11 cellular contexts compared by ENCODE assay signal in genomic region chr2:239716536-239717318, GRCh38.
DNase-seq lines count a peak whose midpoint lies in the region; ATAC-seq and TF ChIP-seq lines count a peak whose summit lies in the region.
"Had no signal": no experiment of that assay in that cellular context is flagged by ENCODE, and none has a peak within 500 bp of the region (broad histone marks: within the 10 kb centered on the region; RNA-seq: fewer than 3 reads in every experiment).

No MANE protein-coding gene starts in this region.

- H3K9me3 Mint-ChIP-seq in nephron progenitor cell (peaks cover 30% of the 10 kb centered on the region), natural killer cell (peaks cover 0 to 2% of the 10 kb centered on the region in 2 donors)

- H3K4me3 ChIP-seq in right atrium auricular region, result no peak overlapping the region
- H3K4me3 ChIP-seq: GM12878 had no signal

- no peak overlapping the region for H3K4me3 Mint-ChIP-seq in nephron progenitor cell
- no peak overlapping the region for H3K4me3 Mint-ChIP-seq in natural killer cell

- H3K4me1 Mint-ChIP-seq in nephron progenitor cell, result peaks cover 14% of the 10 kb centered on the region
- H3K4me1 Mint-ChIP-seq in natural killer cell, result no peaks in the 10 kb centered on the region

- peak; percentile 57 for DNase-seq in Right ventricle myocardium inferior (ENCODE audit: missing footprints)
- DNase-seq in right atrium auricular region (ENCODE audit: low spot score), result no peak
- DNase-seq in cardiac septum (ENCODE audit: low spot score), result peak; percentile 49
- peak; percentile 38 for DNase-seq in nephron progenitor cell
- DNase-seq in ureter (ENCODE audit: low spot score), result peak; percentile 49
- no peak for DNase-seq in natural killer cell
- DNase-seq: activated naive CD4-positive, alpha-beta T cell; mesendoderm had no signal

- no peak overlapping the region for H3K27ac ChIP-seq in right atrium auricular region

- H3K27ac Mint-ChIP-seq in nephron progenitor cell (peak overlapping the region; percentile 54), natural killer cell (no peak overlapping the region)

- no peak for TF ChIP-seq CTCF in right atrium auricular region (IDR thresholded peaks at IDR 0.05)
- no peak for TF ChIP-seq CTCF in nephron progenitor cell (IDR thresholded peaks at IDR 0.05)
- TF ChIP-seq CTCF in natural killer cell (IDR thresholded peaks at IDR 0.05), result no peak

- H3K27me3 Mint-ChIP-seq in nephron progenitor cell (ENCODE audit: low read depth, poor library complexity) (peaks cover 17% of the 10 kb centered on the region), natural killer cell (ENCODE audit: low read depth in 2 of 2) (peaks cover 2 to 3% of the 10 kb centered on the region in 2 donors)

- H3K36me3 ChIP-seq in right atrium auricular region, result no peaks in the 10 kb centered on the region

- H3K9me3 ChIP-seq in right atrium auricular region, result peaks cover 0 to 19% of the 10 kb centered on the region in 2 donors

- ATAC-seq in Right ventricle myocardium inferior, result peak; percentile 46
- ATAC-seq in GM19455 (IDR thresholded peaks at IDR 0.05; ENCODE audit: unreplicated experiment), result no peak
- no peak for ATAC-seq in natural killer cell
- ATAC-seq in HG03460 (IDR thresholded peaks at IDR 0.05; ENCODE audit: unreplicated experiment), result no peak
- ATAC-seq: GM12878 had no signal

- intact Hi-C loops in Right ventricle myocardium inferior (cut with DNase I), result no loop called here
- intact Hi-C loops in cardiac septum (cut with DNase I), result no loop called here
- intact Hi-C loops in natural killer cell (cut with micrococcal nuclease), result no loop called here

- peaks cover 4% of the 10 kb centered on the region for H3K36me3 Mint-ChIP-seq in nephron progenitor cell (ENCODE audit: low read depth)
- H3K36me3 Mint-ChIP-seq in natural killer cell, result no peaks in the 10 kb centered on the region

- H3K27me3 ChIP-seq in right atrium auricular region, result no peaks in the 10 kb centered on the region

- H3K4me1 ChIP-seq in right atrium auricular region, result no peaks in the 10 kb centered on the region

Comparison
In these comparisons a context has a peak if more than half of its experiments do, and no peak if none do; other contexts are left out.
1. DNase-seq: peak in Right ventricle myocardium inferior (single experiment), cardiac septum (single experiment), nephron progenitor cell (single experiment) and ureter (single experiment); none in right atrium auricular region (single experiment) and natural killer cell (single experiment).